1 cellular context compared by ENCODE assay signal in the genomic region with DNA sequence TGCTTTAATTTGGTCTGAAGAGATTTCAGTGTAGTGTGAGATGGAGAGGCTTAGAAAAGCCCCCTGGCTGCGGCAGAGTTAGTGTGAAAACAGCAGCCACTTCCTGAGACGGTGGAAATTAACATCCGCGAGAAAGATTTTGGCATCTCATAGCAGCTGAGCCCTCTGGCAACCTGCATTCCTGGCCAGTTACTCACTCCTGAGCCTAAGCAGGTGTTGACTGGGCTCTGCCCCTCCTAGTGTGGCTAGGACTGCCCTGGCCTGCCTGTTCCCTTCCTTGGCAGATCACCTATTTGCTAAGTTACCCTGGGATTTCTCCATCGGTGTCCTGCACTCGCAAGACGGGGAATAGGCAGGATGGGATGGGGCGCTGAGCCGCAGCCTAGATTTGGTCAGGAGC.
A peak's percentile ranks its signal among the peaks of the same experiment; 100 is the strongest.
TF ChIP-seq lines count a peak whose summit lies in the region.

No MANE protein-coding gene starts in this region.

TF ChIP-seq in H1, 55 proteins besides CTCF, POLR2A, EP300 and RAD21:
- TF ChIP-seq JUND (IDR thresholded peaks at IDR 0.05; ENCODE audit: low read length) = peak; percentile 76; the same call in 1 of the 2 replicates
- no peak for TF ChIP-seq SP2 (IDR thresholded peaks at IDR 0.05; ENCODE audit: low read length)
- TF ChIP-seq TEAD4 (IDR thresholded peaks at IDR 0.05; ENCODE audit: low read depth, low read length) = 0 out of 2 replicates have a peak, but pooled peaks have one; percentile 25
